In the genomic region with DNA sequence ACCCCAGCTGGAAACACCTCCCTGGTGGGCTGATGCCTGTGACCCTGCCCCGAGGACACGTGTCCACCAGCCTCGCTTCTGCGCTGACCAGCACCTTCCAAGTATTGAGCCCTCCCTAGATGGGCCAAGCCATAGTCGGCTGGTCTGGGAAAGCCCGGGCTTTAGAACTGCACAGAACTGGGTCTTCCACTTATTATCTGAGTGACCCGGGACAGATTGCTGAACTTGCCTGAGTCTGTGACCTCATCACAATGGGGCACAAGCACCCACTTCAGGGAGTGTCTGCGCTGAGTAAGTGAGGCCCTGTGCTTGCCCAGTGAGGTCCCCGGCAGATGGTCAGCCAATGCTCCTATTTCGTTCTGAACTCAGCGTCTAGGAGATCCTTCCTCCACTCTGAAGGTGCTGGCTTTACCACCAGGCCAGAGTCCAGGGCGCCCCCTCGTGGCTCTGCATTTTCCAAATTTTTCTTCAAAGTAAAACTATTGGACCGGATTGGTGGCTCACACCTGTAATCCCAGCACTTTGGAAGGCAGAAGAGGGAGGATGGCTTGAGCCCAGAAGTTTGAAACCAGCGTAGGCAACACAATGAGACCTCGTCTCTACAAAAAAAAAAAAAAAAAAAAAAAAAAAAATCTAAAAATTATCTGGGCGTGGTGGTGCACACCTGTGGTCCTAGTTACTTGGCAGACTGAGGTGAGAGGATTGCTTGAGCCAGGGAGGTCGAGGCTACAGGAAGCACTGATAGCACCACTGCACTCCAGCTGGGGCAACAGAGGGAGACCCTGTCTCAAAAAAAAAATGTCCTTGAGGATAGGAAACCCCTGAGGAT, we compare ENCODE assay signal across 8 cellular contexts.
DNase-seq lines count a peak whose midpoint lies in the region; ATAC-seq, FAIRE-seq and TF ChIP-seq lines count a peak whose summit lies in the region.

No MANE protein-coding gene starts in this region.

- H3K4me3 ChIP-seq in OCI-LY3 (ENCODE audit: low read length): peak overlapping the region; percentile 42

- H3K27me3 Mint-ChIP-seq in activated T-helper 17 cell treated with anti-CD3 and anti-CD28 coated beads, Interleukin-2, amount 50 U/mL, for 72 hours: peaks cover 31% of the 10 kb centered on the region
- H3K27me3 Mint-ChIP-seq in glutamatergic neuron (ENCODE audit: unreplicated experiment): no peaks in the 10 kb centered on the region

- no peak overlapping the region for H3K27ac Mint-ChIP-seq in activated T-helper 17 cell treated with anti-CD3 and anti-CD28 coated beads, Interleukin-2, amount 50 U/mL, for 72 hours
- no peak overlapping the region for H3K27ac Mint-ChIP-seq in glutamatergic neuron (ENCODE audit: unreplicated experiment)

- H3K9me3 Mint-ChIP-seq in activated T-helper 17 cell treated with anti-CD3 and anti-CD28 coated beads, Interleukin-2, amount 50 U/mL, for 72 hours: no peaks in the 10 kb centered on the region
- no peaks in the 10 kb centered on the region for H3K9me3 Mint-ChIP-seq in glutamatergic neuron (ENCODE audit: unreplicated experiment)

- no peaks in the 10 kb centered on the region for H3K9me3 ChIP-seq in OCI-LY3 (ENCODE audit: insufficient read depth, low read length)

- peak; percentile 32 for ATAC-seq in activated T-helper 17 cell treated with anti-CD3 and anti-CD28 coated beads, Interleukin-2, amount 50 U/mL, for 72 hours (replicated peaks)
- no peak for ATAC-seq in HG03135 (IDR thresholded peaks at IDR 0.05; ENCODE audit: unreplicated experiment)

- no peaks in the 10 kb centered on the region for H3K79me2 ChIP-seq in OCI-LY3 (ENCODE audit: low read length)

- no peaks in the 10 kb centered on the region for H4K20me1 ChIP-seq in OCI-LY3 (ENCODE audit: insufficient read depth, low read length)

- TF ChIP-seq CTCF in OCI-LY3 (IDR thresholded peaks at IDR 0.05; ENCODE audit: low read depth, low read length) (peak; percentile 76), glutamatergic neuron (IDR thresholded peaks at IDR 0.05; ENCODE audit: partially characterized antibody, unreplicated experiment) (peak; percentile 72)

- no peak overlapping the region for H3K27ac ChIP-seq in OCI-LY3 (ENCODE audit: low read length)

- H3K27me3 ChIP-seq in OCI-LY3 (ENCODE audit: low read depth, low read length): peaks cover 11% of the 10 kb centered on the region

- H3K36me3 ChIP-seq in OCI-LY3 (replicated peaks; ENCODE audit: low read depth, low read length): no peaks in the 10 kb centered on the region

- H2AFZ ChIP-seq in OCI-LY3 (ENCODE audit: low read depth, low read length): 0 out of 2 replicates have a peak overlapping the region, but pooled peaks have one; percentile 19

- H3K36me3 Mint-ChIP-seq in activated T-helper 17 cell treated with anti-CD3 and anti-CD28 coated beads, Interleukin-2, amount 50 U/mL, for 72 hours (ENCODE audit: low read depth): no peaks in the 10 kb centered on the region
- no peaks in the 10 kb centered on the region for H3K36me3 Mint-ChIP-seq in glutamatergic neuron (ENCODE audit: unreplicated experiment)

- no peaks in the 10 kb centered on the region for H3K4me1 Mint-ChIP-seq in activated T-helper 17 cell treated with anti-CD3 and anti-CD28 coated beads, Interleukin-2, amount 50 U/mL, for 72 hours
- peaks cover 6% of the 10 kb centered on the region for H3K4me1 Mint-ChIP-seq in glutamatergic neuron (ENCODE audit: low read depth, unreplicated experiment)

- no peak for FAIRE-seq in HTR-8/SVneo (lab: Jason Lieb, UNC)

- no peak overlapping the region for H3K4me3 Mint-ChIP-seq in activated T-helper 17 cell treated with anti-CD3 and anti-CD28 coated beads, Interleukin-2, amount 50 U/mL, for 72 hours
- no peak overlapping the region for H3K4me3 Mint-ChIP-seq in glutamatergic neuron (ENCODE audit: unreplicated experiment)

- H3K9ac ChIP-seq in OCI-LY3 (ENCODE audit: low read length): no peak overlapping the region

- H3K4me2 ChIP-seq in OCI-LY3 (ENCODE audit: low read length): peak overlapping the region; percentile 45

- peaks cover 21% of the 10 kb centered on the region for H3K4me1 ChIP-seq in OCI-LY3 (ENCODE audit: low read length)

- DNase-seq in D341Med (ENCODE audit: low spot score) (peak; percentile 64), HTR-8/SVneo (ENCODE audit: insufficient read length, low spot score) (peak; percentile 39), glutamatergic neuron (peak; percentile 85), pulmonary artery endothelial cell (ENCODE audit: low read depth, low spot score) (peak; percentile 3), putamen (ENCODE audit: low spot score) (no peak)
